Comparison of ENCODE assay signal across 1 cellular context in the genomic region with DNA sequence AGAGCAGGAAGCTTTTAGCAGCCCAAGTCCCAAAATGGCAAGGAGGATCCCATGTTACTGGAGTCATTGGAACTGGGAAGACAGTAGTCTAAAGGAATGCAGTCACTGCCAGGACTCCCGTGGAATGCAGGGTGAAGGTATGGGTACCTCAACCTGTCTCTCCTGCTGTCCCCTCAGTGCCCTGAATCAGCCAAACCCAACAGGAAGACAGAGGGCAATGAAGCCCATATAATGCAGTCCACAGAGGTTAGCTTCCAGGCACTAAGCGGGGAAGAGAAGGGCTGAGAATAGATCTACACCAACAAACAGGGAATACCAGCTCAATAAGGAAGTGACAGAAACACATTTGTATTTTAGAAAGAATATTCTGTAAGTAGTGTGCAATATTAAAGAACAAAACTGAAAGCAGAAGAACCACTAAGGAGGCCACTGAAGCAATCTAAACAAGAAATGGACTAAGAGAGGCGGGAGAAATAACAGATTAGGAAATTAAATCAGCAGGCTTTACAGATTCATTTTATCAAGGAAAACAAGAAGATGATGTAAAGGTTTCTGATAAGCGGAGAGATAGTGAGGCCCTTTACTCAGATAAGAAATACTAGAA.
TF ChIP-seq lines count a peak whose summit lies in the region.

No MANE protein-coding gene starts in this region.

TF ChIP-seq in HepG2, 621 proteins besides CTCF, POLR2A, EP300 and RAD21 (continued from another document):
- no peak for TF ChIP-seq ZSCAN20 (CRISPR knock-in tag; IDR thresholded peaks at IDR 0.05; ENCODE audit: borderline replicate concordance)
- TF ChIP-seq SETDB1 (CRISPR knock-in tag; IDR thresholded peaks at IDR 0.05; ENCODE audit: borderline replicate concordance): no peak
- TF ChIP-seq ZNF570 (CRISPR knock-in tag; IDR thresholded peaks at IDR 0.05; ENCODE audit: borderline replicate concordance): no peak
- no peak for TF ChIP-seq POLR2G (IDR thresholded peaks at IDR 0.05; ENCODE audit: low read depth, low read length)
